Comparison of ENCODE assay signal across 10 cellular contexts in the genomic region with DNA sequence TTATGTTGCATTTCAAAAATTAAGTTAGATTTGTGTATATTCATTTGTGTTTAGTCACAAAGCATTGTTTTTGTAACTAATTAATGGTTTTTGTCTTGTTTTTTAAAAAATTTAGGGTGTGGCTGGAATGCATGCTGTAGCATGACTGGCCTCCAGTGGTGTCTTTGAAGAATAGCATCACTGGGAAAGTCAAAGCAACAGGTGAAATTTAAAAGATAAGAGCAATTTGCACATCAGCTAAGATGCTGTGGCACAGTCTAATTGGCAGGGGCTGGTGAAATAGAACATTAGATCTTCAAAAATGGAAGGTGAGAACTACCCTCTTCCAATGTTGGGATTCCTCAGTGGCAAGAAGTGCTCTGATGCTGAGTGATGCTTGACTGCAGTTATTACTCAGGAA. TPM values are rescaled to one million over a fixed set of nuclear protein-coding genes. Genes with fewer than 3 reads are reported as not detected.
DNase-seq lines count a peak whose midpoint lies in the region; ATAC-seq and TF ChIP-seq lines count a peak whose summit lies in the region.
"Had no signal": no experiment of that assay in that cellular context is flagged by ENCODE, and none has a peak within 500 bp of the region (broad histone marks: within the 10 kb centered on the region; RNA-seq: fewer than 3 reads in every experiment).

No MANE protein-coding gene starts in this region.

- H3K4me2 ChIP-seq in neural cell (ENCODE audit: low read length): no peak overlapping the region

- peak; percentile 92 for TF ChIP-seq RAD21 in neural cell (conservative IDR thresholded peaks at IDR 0.05)

- no peaks in the 10 kb centered on the region for H3K27me3 ChIP-seq in brain microvascular endothelial cell (replicated peaks)
- H3K27me3 ChIP-seq in neural cell (ENCODE audit: insufficient read depth, low read depth, low read length): no peaks in the 10 kb centered on the region

- H2AFZ ChIP-seq in neural cell (ENCODE audit: low read depth, low read length): no peak overlapping the region

- no peaks in the 10 kb centered on the region for H3K9me3 ChIP-seq in neural cell (ENCODE audit: low read length)

- TF ChIP-seq EP300 in neural cell (conservative IDR thresholded peaks at IDR 0.05; ENCODE audit: poor library complexity, severe bottlenecking): no peak

- no peak overlapping the region for H3K9ac ChIP-seq in neural cell (ENCODE audit: low read length)

- H3K9me2 ChIP-seq in neural cell (ENCODE audit: insufficient read depth, low read length): no peaks in the 10 kb centered on the region

- intact Hi-C loops in lower leg skin (cut with DNase I; ENCODE audit: low total_unique reads): no loop called here

- DNase-seq in MV-4-11 (lab: John Stamatoyannopoulos, UW): peak; percentile 3
- DNase-seq in brain microvascular endothelial cell: no peak
- no peak for DNase-seq in lower leg skin (ENCODE audit: low spot score in 2 of 2)

- in situ Hi-C loops in brain microvascular endothelial cell (cut with HindIII; ENCODE audit: low pct_ligation_motif_present, low sequenced_read_pairs): no loop called here

- peaks cover 6% of the 10 kb centered on the region for H3K79me2 ChIP-seq in neural cell (replicated peaks; ENCODE audit: insufficient read depth, low read length)

- H4K20me1 ChIP-seq in neural cell (ENCODE audit: insufficient read depth): no peaks in the 10 kb centered on the region

- TF ChIP-seq CTCF in GM12873 (IDR thresholded peaks at IDR 0.05; ENCODE audit: insufficient read depth, low read depth, low read length, missing control alignments) (peak; percentile 65), brain microvascular endothelial cell (IDR thresholded peaks at IDR 0.05; ENCODE audit: low read depth, low read length, missing control alignments) (peak; percentile 85), neural cell (IDR thresholded peaks at IDR 0.05; ENCODE audit: poor library complexity, severe bottlenecking) (peak; percentile 91), lower leg skin (IDR thresholded peaks at IDR 0.05) (no peak)

- H3K27ac ChIP-seq in brain microvascular endothelial cell (no peak overlapping the region), neural cell (ENCODE audit: low read length) (no peak overlapping the region)
- H3K27ac ChIP-seq: SK-N-MC had no signal

- H3K4me3 ChIP-seq in brain microvascular endothelial cell (ENCODE audit: low read depth, low read length) (no peak overlapping the region), neural cell (ENCODE audit: low read length) (no peak overlapping the region), lower leg skin (ENCODE audit: low read depth, poor library complexity, severe bottlenecking) (no peak overlapping the region)
- H3K4me3 ChIP-seq: lung, SK-N-MC had no signal

- ATAC-seq in HG02884 (IDR thresholded peaks at IDR 0.05; ENCODE audit: unreplicated experiment): no peak
- ATAC-seq in HG03354 (IDR thresholded peaks at IDR 0.05; ENCODE audit: poor library complexity, severe bottlenecking, unreplicated experiment): no peak
- no peak for ATAC-seq in GM19035 (IDR thresholded peaks at IDR 0.05; ENCODE audit: unreplicated experiment)

- no peaks in the 10 kb centered on the region for H3F3A ChIP-seq in neural cell (ENCODE audit: insufficient read depth, low read length, poor library complexity, severe bottlenecking)

- H3K36me3 ChIP-seq in brain microvascular endothelial cell (replicated peaks): no peaks in the 10 kb centered on the region
- no peaks in the 10 kb centered on the region for H3K36me3 ChIP-seq in neural cell (ENCODE audit: insufficient read depth, low read length)

- TF ChIP-seq POLR2A in lower leg skin (IDR thresholded peaks at IDR 0.05): no peak

TF ChIP-seq in neural cell, 6 proteins besides CTCF, POLR2A, EP300 and RAD21:
- TF ChIP-seq MXI1 (conservative IDR thresholded peaks at IDR 0.05; ENCODE audit: poor library complexity, severe bottlenecking): no peak
- no peak for TF ChIP-seq TAF1 (IDR thresholded peaks at IDR 0.05; ENCODE audit: low read depth)
- no peak for TF ChIP-seq REST (IDR thresholded peaks at IDR 0.05; ENCODE audit: borderline replicate concordance)
- TF ChIP-seq POLR2AphosphoS5 (IDR thresholded peaks at IDR 0.05): no peak
- no peak for TF ChIP-seq EZH2 (IDR thresholded peaks at IDR 0.05; ENCODE audit: borderline replicate concordance, insufficient read depth, low read length, poor library complexity, severe bottlenecking)
- TF ChIP-seq SMC3 (conservative IDR thresholded peaks at IDR 0.05; ENCODE audit: poor library complexity): peak; percentile 86

RNA-seq across cellular contexts. Expression of gene ANK2, which starts 45.3 kb away (rescaled TPM):
- polyA plus RNA-seq in neural cell: 52.0 and 54.8 TPM in 2 replicates
- 225 and 296 TPM in 2 replicates for polyA minus RNA-seq in neural cell
- total RNA-seq in lower leg skin: 10 to 100 TPM in 3 of 4 donors, 1 to 10 TPM in 1; 7.1 to 28.8 (median 18.3) TPM

Comparison
In these comparisons a context has a peak if more than half of its experiments do, and no peak if none do; other contexts are left out.
1. CTCF ChIP-seq: peak in GM12873 (single experiment), brain microvascular endothelial cell (single experiment) and neural cell (single experiment); none in lower leg skin (0 of 3).